Comparison of ENCODE assay signal across 19 cellular contexts in the genomic region with DNA sequence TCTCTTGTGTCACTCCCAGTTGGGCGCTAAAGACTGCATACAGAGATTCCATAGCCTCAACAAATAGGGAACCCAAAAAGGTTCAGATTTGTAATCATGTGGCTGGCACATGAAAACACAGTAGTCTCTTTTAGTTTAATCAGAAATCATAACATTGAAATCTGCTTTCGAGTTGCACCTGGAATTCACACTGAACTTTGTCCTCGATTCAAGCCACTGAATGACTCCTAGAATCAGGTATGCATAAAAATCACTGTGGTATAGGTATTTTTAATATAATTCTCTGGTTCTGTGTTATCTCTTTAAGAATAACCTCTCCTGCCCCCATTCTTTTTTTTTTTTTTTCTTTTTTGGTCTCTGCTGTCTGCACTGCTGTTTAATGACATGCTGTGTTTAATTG.
DNase-seq lines count a peak whose midpoint lies in the region; ATAC-seq and TF ChIP-seq lines count a peak whose summit lies in the region.
"Had no signal": no experiment of that assay in that cellular context is flagged by ENCODE, and none has a peak within 500 bp of the region (broad histone marks: within the 10 kb centered on the region; RNA-seq: fewer than 3 reads in every experiment).

No MANE protein-coding gene starts in this region.

- H3K9me3 ChIP-seq in body of pancreas: no peaks in the 10 kb centered on the region
- H3K9me3 ChIP-seq in right lobe of liver: no peaks in the 10 kb centered on the region
- H3K9me3 ChIP-seq: BE2C had no signal

- H3K27me3 ChIP-seq in body of pancreas (no peaks in the 10 kb centered on the region), right lobe of liver (no peaks in the 10 kb centered on the region)
- H3K27me3 ChIP-seq: BE2C had no signal

- DNase-seq in NCI-H146 (lab: John Stamatoyannopoulos, UW) (peak; percentile 55), NCI-H69 (lab: John Stamatoyannopoulos, UW) (peak; percentile 48), body of pancreas (no peak), right lobe of liver (no peak), DMS 273 (lab: John Stamatoyannopoulos, UW; ENCODE audit: unreplicated experiment) (no peak)
- DNase-seq in activated naive CD4-positive, alpha-beta T cell treated with anti-CD3 and anti-CD28 coated beads, Interleukin-2, amount 50 U/mL, for 16 hours: no peak
- DNase-seq: ACHN; BE2C; CD4-positive, CD25-positive, alpha-beta regulatory T cell; CD8-positive, alpha-beta memory T cell; COR-L47; DMS153; DMS79; GDM1; HCEC 1CT had no signal

- no peaks in the 10 kb centered on the region for H3K27me3 Mint-ChIP-seq in stimulated activated memory B cell treated with anti-CD40 and anti-IgM and Interleukin-4, amounts not matched to agents 10 μg/mL and 1 μg/mL and 100 μg/mL, for 72 hours
- H3K27me3 Mint-ChIP-seq: CD4-positive, CD25-positive, alpha-beta regulatory T cell; CD8-positive, alpha-beta memory T cell; IgD-negative memory B cell had no signal

- H3K27ac Mint-ChIP-seq in stimulated activated memory B cell treated with anti-CD40 and anti-IgM and Interleukin-4, amounts not matched to agents 10 μg/mL and 1 μg/mL and 100 μg/mL, for 72 hours: no peak overlapping the region
- H3K27ac Mint-ChIP-seq: CD4-positive, CD25-positive, alpha-beta regulatory T cell; CD8-positive, alpha-beta memory T cell; GM23338; IgD-negative memory B cell had no signal

- no peaks in the 10 kb centered on the region for H3K4me1 Mint-ChIP-seq in stimulated activated memory B cell treated with anti-CD40 and anti-IgM and Interleukin-4, amounts not matched to agents 10 μg/mL and 1 μg/mL and 100 μg/mL, for 72 hours
- H3K4me1 Mint-ChIP-seq: CD4-positive, CD25-positive, alpha-beta regulatory T cell; CD8-positive, alpha-beta memory T cell had no signal

- H3K4me1 ChIP-seq in body of pancreas: no peaks in the 10 kb centered on the region
- peaks cover 0 to 26% (median 0%) of the 10 kb centered on the region in 4 donors for H3K4me1 ChIP-seq in right lobe of liver
- H3K4me1 ChIP-seq: BE2C had no signal

- H3K4me3 Mint-ChIP-seq in stimulated activated memory B cell treated with anti-CD40 and anti-IgM and Interleukin-4, amounts not matched to agents 10 μg/mL and 1 μg/mL and 100 μg/mL, for 72 hours: no peak overlapping the region
- H3K4me3 Mint-ChIP-seq: CD4-positive, CD25-positive, alpha-beta regulatory T cell; CD8-positive, alpha-beta memory T cell; GM23338; IgD-negative memory B cell had no signal

- no peaks in the 10 kb centered on the region for H3K36me3 Mint-ChIP-seq in stimulated activated memory B cell treated with anti-CD40 and anti-IgM and Interleukin-4, amounts not matched to agents 10 μg/mL and 1 μg/mL and 100 μg/mL, for 72 hours
- H3K36me3 Mint-ChIP-seq: CD4-positive, CD25-positive, alpha-beta regulatory T cell; CD8-positive, alpha-beta memory T cell; IgD-negative memory B cell had no signal

- WGBS in body of pancreas, 2 donors: 24 to 40% methylated on average over 3 of the region's 3 CpGs
- 28% methylated on average over 3 of the region's 3 CpGs for WGBS in right lobe of liver (ENCODE audit: insufficient coverage, low coverage, low lambda C conversion rate, missing lambda C conversion rate)

- H3K36me3 ChIP-seq in body of pancreas (replicated peaks in 1 of 2; ENCODE audit: insufficient read depth in 1 of 2, low read depth in 2 of 2) (no peaks in the 10 kb centered on the region), right lobe of liver (no peaks in the 10 kb centered on the region)
- H3K36me3 ChIP-seq: BE2C had no signal

- intact Hi-C loops in body of pancreas (cut with DNase I) (no loop called here), right lobe of liver (cut with DNase I) (no loop called here)

- H3K9me3 Mint-ChIP-seq in stimulated activated memory B cell treated with anti-CD40 and anti-IgM and Interleukin-4, amounts not matched to agents 10 μg/mL and 1 μg/mL and 100 μg/mL, for 72 hours: peaks cover 5% of the 10 kb centered on the region
- H3K9me3 Mint-ChIP-seq: GM23338, IgD-negative memory B cell had no signal

- no peak overlapping the region for H3K27ac ChIP-seq in body of pancreas
- no peak overlapping the region for H3K27ac ChIP-seq in right lobe of liver

- ATAC-seq in body of pancreas: peak; percentile 33
- peak; percentile 51 to 93 (median 62) for ATAC-seq in right lobe of liver
- ATAC-seq in stimulated activated memory B cell treated with anti-CD40 and anti-IgM and Interleukin-4, amounts not matched to agents 10 μg/mL and 1 μg/mL and 100 μg/mL, for 72 hours: no peak
- ATAC-seq in HG03520 (IDR thresholded peaks at IDR 0.05; ENCODE audit: unreplicated experiment): no peak
- ATAC-seq: GM23338 had no signal

- TF ChIP-seq POLR2A in body of pancreas (IDR thresholded peaks at IDR 0.05) (no peak), right lobe of liver (IDR thresholded peaks at IDR 0.05) (no peak)

- H3K4me3 ChIP-seq in body of pancreas: no peak overlapping the region
- no peak overlapping the region for H3K4me3 ChIP-seq in right lobe of liver
- H3K4me3 ChIP-seq: GM23338 had no signal

- TF ChIP-seq CTCF in body of pancreas (IDR thresholded peaks at IDR 0.05) (no peak), right lobe of liver (IDR thresholded peaks at IDR 0.05) (no peak)

Comparison
In these comparisons a context has a peak if more than half of its experiments do, and no peak if none do; other contexts are left out.
1. DNase-seq: peak in NCI-H146 (single experiment) and NCI-H69 (single experiment); none in body of pancreas (0 of 4), right lobe of liver (0 of 3), DMS 273 (single experiment) and activated naive CD4-positive, alpha-beta T cell treated with anti-CD3 and anti-CD28 coated beads, Interleukin-2, amount 50 U/mL, for 16 hours (single experiment).
2. ATAC-seq: peak in body of pancreas (single experiment) and right lobe of liver (4 of 4); none in stimulated activated memory B cell treated with anti-CD40 and anti-IgM and Interleukin-4, amounts not matched to agents 10 μg/mL and 1 μg/mL and 100 μg/mL, for 72 hours (single experiment) and HG03520 (single experiment).